ENCODE assay signal across 11 cellular contexts in genomic region chr7:85021090-85021704, GRCh38.
DNase-seq lines count a peak whose midpoint lies in the region; ATAC-seq and TF ChIP-seq lines count a peak whose summit lies in the region.
"Had no signal": no experiment of that assay in that cellular context is flagged by ENCODE, and none has a peak within 500 bp of the region (broad histone marks: within the 10 kb centered on the region; RNA-seq: fewer than 3 reads in every experiment).

No MANE protein-coding gene starts in this region.

- DNase-seq in A172 (ENCODE audit: low spot score) (peak; percentile 34), H9 (no peak), SK-N-SH (no peak), hepatocyte (ENCODE audit: low spot score) (peak; percentile 15), NCI-H2227 (lab: John Stamatoyannopoulos, UW; ENCODE audit: unreplicated experiment) (no peak)
- DNase-seq: activated CD8-positive, alpha-beta T cell treated with anti-CD3 and anti-CD28 coated beads, Interleukin-2, amount 10 ng/mL, durations not matched to agents 7 days and 5 days; NCI-H1436 treated with DMSO at 0.1 percent for 48 hours; nucleus accumbens had no signal

- H3K4me1 ChIP-seq in H9 (ENCODE audit: insufficient read depth, low read length), result peaks cover 2% of the 10 kb centered on the region; the same call in 1 of the 2 replicates
- peaks cover 0 to 12% of the 10 kb centered on the region in 2 experiments; a peak in 3 of 4 replicates for H3K4me1 ChIP-seq in SK-N-SH (ENCODE audit: control insufficient read depth in 1 of 2, insufficient read depth in 2 of 2, low read depth in 1 of 2, low read length in 1 of 2)
- peaks cover 7% of the 10 kb centered on the region for H3K4me1 ChIP-seq in hepatocyte (ENCODE audit: insufficient read depth)

- H3K9me2 ChIP-seq in SK-N-SH (no peaks in the 10 kb centered on the region), hepatocyte (replicated peaks; ENCODE audit: insufficient read depth) (no peaks in the 10 kb centered on the region)

- H4K8ac ChIP-seq in H9 (replicated peaks; ENCODE audit: insufficient read length, low read depth, low read length), result no peak overlapping the region

- no peak overlapping the region for H2BK5ac ChIP-seq in H9 (ENCODE audit: insufficient read length, low read length)

- no peak overlapping the region for H3K4me3 Mint-ChIP-seq in H9
- H3K4me3 Mint-ChIP-seq: activated CD8-positive, alpha-beta T cell treated with anti-CD3 and anti-CD28 coated beads, Interleukin-2, amount 10 ng/mL, durations not matched to agents 7 days and 5 days had no signal

- CTCF ChIA-PET in SK-N-SH (lab: Yijun Ruan, JAX), result interaction anchor here (0.6 to 12.5 kb wide), 16 partner anchors 9 to 1096 kb away, joined by 3 to 268 read pairs (median 6); no protein-coding TSS in a partner anchor

- H4K91ac ChIP-seq in H9 (ENCODE audit: insufficient read length, low read depth, low read length), result no peak overlapping the region

- H3K27ac ChIP-seq in H9 (ENCODE audit: insufficient read length, low read depth, low read length), result no peak overlapping the region
- H3K27ac ChIP-seq in SK-N-SH (ENCODE audit: low read depth in 2 of 2, low read length in 1 of 2), result no peak overlapping the region
- no peak overlapping the region for H3K27ac ChIP-seq in hepatocyte

- H3K14ac ChIP-seq in H9 (ENCODE audit: insufficient read depth, low read length), result no peak overlapping the region

- no peaks in the 10 kb centered on the region for H3K9me3 Mint-ChIP-seq in H9

- H3K36me3 Mint-ChIP-seq in H9 (ENCODE audit: insufficient read depth in 1 of 3, low read depth in 3 of 3), result no peaks in the 10 kb centered on the region

- H4K5ac ChIP-seq in H9 (ENCODE audit: insufficient read length, low read depth, low read length), result no peak overlapping the region

- no peak overlapping the region for H3K27ac Mint-ChIP-seq in H9
- H3K27ac Mint-ChIP-seq: activated CD8-positive, alpha-beta T cell treated with anti-CD3 and anti-CD28 coated beads, Interleukin-2, amount 10 ng/mL, durations not matched to agents 7 days and 5 days had no signal

- H3K4ac ChIP-seq in H9 (ENCODE audit: low read depth, low read length), result no peak overlapping the region

- H3K23me2 ChIP-seq in H9 (ENCODE audit: insufficient read length, low read depth, low read length, poor library complexity, severe bottlenecking), result no peaks in the 10 kb centered on the region

- H2AK5ac ChIP-seq in H9 (ENCODE audit: insufficient read length, low read length), result no peak overlapping the region

- H3K4me2 ChIP-seq in H9 (ENCODE audit: insufficient read depth, insufficient read length, low read length) (no peak overlapping the region), SK-N-SH (no peak overlapping the region), hepatocyte (no peak overlapping the region)

- peaks cover 0 to 13% of the 10 kb centered on the region in 2 experiments for H3K36me3 ChIP-seq in SK-N-SH (replicated peaks in 1 of 2; ENCODE audit: control insufficient read depth in 1 of 2, insufficient read depth in 2 of 2, low read length in 1 of 2)
- H3K36me3 ChIP-seq in hepatocyte (replicated peaks; ENCODE audit: insufficient read depth, low read depth), result no peaks in the 10 kb centered on the region

- no peak overlapping the region for H2BK20ac ChIP-seq in H9 (ENCODE audit: low read depth, low read length, poor library complexity, severe bottlenecking)

- ATAC-seq in HG02973 (IDR thresholded peaks at IDR 0.05; ENCODE audit: unreplicated experiment) (no peak), HG02970 (IDR thresholded peaks at IDR 0.05; ENCODE audit: low FRiP score, unreplicated experiment) (no peak), GM18868 (IDR thresholded peaks at IDR 0.05; ENCODE audit: unreplicated experiment) (no peak)
- ATAC-seq: activated CD8-positive, alpha-beta T cell treated with anti-CD3 and anti-CD28 coated beads, Interleukin-2, amount 10 ng/mL, durations not matched to agents 7 days and 5 days had no signal

- H3K79me2 ChIP-seq in H9 (ENCODE audit: insufficient read depth, low read length), result no peaks in the 10 kb centered on the region
- H3K79me2 ChIP-seq in SK-N-SH (ENCODE audit: insufficient read depth), result no peaks in the 10 kb centered on the region
- no peaks in the 10 kb centered on the region for H3K79me2 ChIP-seq in hepatocyte

- H3K79me1 ChIP-seq in H9 (ENCODE audit: insufficient read depth, low read depth, low read length, poor library complexity, severe bottlenecking), result no peaks in the 10 kb centered on the region

- H3K27me3 ChIP-seq in H9 (ENCODE audit: insufficient read depth, low read length) (no peaks in the 10 kb centered on the region), SK-N-SH (ENCODE audit: insufficient read depth) (no peaks in the 10 kb centered on the region), hepatocyte (no peaks in the 10 kb centered on the region)

- H2BK120ac ChIP-seq in H9 (ENCODE audit: low read depth, low read length, poor library complexity, severe bottlenecking), result no peak overlapping the region

- no peak overlapping the region for H3K9ac ChIP-seq in H9 (ENCODE audit: extremely low read depth, insufficient read length, low read length)
- no peak overlapping the region for H3K9ac ChIP-seq in SK-N-SH

- peaks cover 6% of the 10 kb centered on the region for H3F3A ChIP-seq in SK-N-SH (replicated peaks; ENCODE audit: insufficient read depth)

- TF ChIP-seq RAD21 in SK-N-SH (IDR thresholded peaks at IDR 0.05; ENCODE audit: low read length), result peak; percentile 85

- H3T11ph ChIP-seq in H9 (ENCODE audit: low read length), result no peak overlapping the region

- no peak overlapping the region for H2BK15ac ChIP-seq in H9 (ENCODE audit: low read depth, low read length)

- no peaks in the 10 kb centered on the region for H3K9me3 ChIP-seq in H9 (ENCODE audit: control insufficient read depth, low read depth, low read length)
- no peaks in the 10 kb centered on the region for H3K9me3 ChIP-seq in SK-N-SH
- H3K9me3 ChIP-seq in hepatocyte (ENCODE audit: low read depth), result no peaks in the 10 kb centered on the region

- H2AFZ ChIP-seq in H9 (ENCODE audit: low read length) (no peak overlapping the region), SK-N-SH (ENCODE audit: low read depth) (no peak overlapping the region), hepatocyte (no peak overlapping the region)

- H4K20me1 ChIP-seq in H9 (ENCODE audit: control insufficient read depth, insufficient read depth, insufficient read length) (no peaks in the 10 kb centered on the region), SK-N-SH (ENCODE audit: insufficient read depth) (no peaks in the 10 kb centered on the region), hepatocyte (ENCODE audit: insufficient read depth, poor library complexity, severe bottlenecking) (no peaks in the 10 kb centered on the region)

- POLR2A ChIA-PET in SK-N-SH (lab: Yijun Ruan, JAX), result no interaction called here

- H2BK12ac ChIP-seq in H9 (ENCODE audit: insufficient read length, low read depth, low read length), result no peak overlapping the region

- H3K18ac ChIP-seq in H9 (ENCODE audit: insufficient read length, low read depth, low read length), result no peak overlapping the region

- no peak for TF ChIP-seq EP300 in SK-N-SH (IDR thresholded peaks at IDR 0.05; ENCODE audit: borderline replicate concordance in 1 of 2, low read depth in 1 of 2, low read length in 1 of 2)

- H3K56ac ChIP-seq in H9 (ENCODE audit: insufficient read length, low read depth, low read length), result no peak overlapping the region

- H3K27me3 Mint-ChIP-seq in H9 (ENCODE audit: low read depth), result no peaks in the 10 kb centered on the region

- TF ChIP-seq CTCF in H9 (conservative IDR thresholded peaks at IDR 0.05) (peak; percentile 63), SK-N-SH (IDR thresholded peaks at IDR 0.05) (peak; percentile 94), hepatocyte (IDR thresholded peaks at IDR 0.05; ENCODE audit: poor library complexity) (peak; percentile 76)

- WGBS in H9 (ENCODE audit: extremely low coverage, insufficient read length, low lambda C conversion rate), result 100% methylated on average over 1 of the region's 4 CpGs
- 86% methylated on average over 4 of the region's 4 CpGs for WGBS in SK-N-SH (ENCODE audit: low lambda C conversion rate)
- 85% methylated on average over 4 of the region's 4 CpGs for WGBS in hepatocyte (ENCODE audit: low lambda C conversion rate, missing lambda C conversion rate)

- H3K23ac ChIP-seq in H9 (ENCODE audit: insufficient read length, low read depth, low read length), result no peak overlapping the region

- peaks cover 20 to 22% of the 10 kb centered on the region in 2 experiments for H3K4me1 Mint-ChIP-seq in H9

- H3K4me3 ChIP-seq in SK-N-SH (ENCODE audit: low read depth in 2 of 2, low read length in 1 of 2), result no peak overlapping the region
- no peak overlapping the region for H3K4me3 ChIP-seq in hepatocyte

TF ChIP-seq in SK-N-SH, 30 proteins besides CTCF, POLR2A, EP300 and RAD21:
- TF ChIP-seq SMC3 (IDR thresholded peaks at IDR 0.05; ENCODE audit: low read depth, low read length), result peak; percentile 63
- TF ChIP-seq, protein P1, sequence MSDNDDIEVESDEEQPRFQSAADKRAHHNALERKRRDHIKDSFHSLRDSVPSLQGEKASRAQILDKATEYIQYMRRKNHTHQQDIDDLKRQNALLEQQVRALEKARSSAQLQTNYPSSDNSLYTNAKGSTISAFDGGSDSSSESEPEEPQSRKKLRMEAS (IDR thresholded peaks at IDR 0.05; ENCODE audit: low read depth), result no peak

Comparison
In these comparisons a context has a peak if more than half of its experiments do, and no peak if none do; other contexts are left out.
1. DNase-seq: peak in A172 (single experiment) and hepatocyte (single experiment); none in H9 (single experiment), SK-N-SH (single experiment) and NCI-H2227 (single experiment).
2. Peak in every context shown above with its lines, with median percentiles within 50 percentile points of each other: CTCF ChIP-seq.